8 cellular contexts compared by ENCODE assay signal in genomic region chr4:81052119-81053068, GRCh38. TPM values are rescaled to one million over a fixed set of nuclear protein-coding genes. Genes with fewer than 3 reads are reported as not detected.
DNase-seq lines count a peak whose midpoint lies in the region; ATAC-seq and TF ChIP-seq lines count a peak whose summit lies in the region.

No MANE protein-coding gene starts in this region.

- no peak overlapping the region for H3K4me3 ChIP-seq in foreskin fibroblast (ENCODE audit: low read depth in 1 of 2, low read length in 2 of 2)

- peak; percentile 48 for DNase-seq in COR-L47 (lab: John Stamatoyannopoulos, UW)
- DNase-seq in NCI-H526 (lab: John Stamatoyannopoulos, UW), result peak; percentile 8 to 49
- DNase-seq in activated CD8-positive, alpha-beta memory T cell treated with anti-CD3 and anti-CD28 coated beads, Interleukin-2, amount 50 U/mL, for 24 hours (ENCODE audit: extremely low read depth), result peak; percentile 4
- DNase-seq in foreskin fibroblast, result peak; percentile 34 to 83
- DNase-seq in pons (ENCODE audit: low spot score), result peak; percentile 78
- no peak for DNase-seq in posterior vena cava (ENCODE audit: low spot score)

- ATAC-seq in GM18873 (IDR thresholded peaks at IDR 0.05; ENCODE audit: low FRiP score, unreplicated experiment) (peak; percentile 97), HG03064 (IDR thresholded peaks at IDR 0.05; ENCODE audit: low read depth, unreplicated experiment) (peak; percentile 96)

- peak; percentile 79 for TF ChIP-seq CTCF in foreskin fibroblast (IDR thresholded peaks at IDR 0.05; ENCODE audit: low read depth, low read length)

- intact Hi-C loops in posterior vena cava (cut with DNase I), result no loop called here

RNA-seq across cellular contexts. Expression of gene BMP3, which starts 21.9 kb away (rescaled TPM):
- under 1 TPM; 0.29 to 0.88 TPM for total RNA-seq in posterior vena cava
